Comparison of ENCODE assay signal across 3 cellular contexts in genomic region chr18:1872274-1872673, GRCh38.
A peak's percentile ranks its signal among the peaks of the same experiment; 100 is the strongest.
TF ChIP-seq lines count a peak whose summit lies in the region.

No MANE protein-coding gene starts in this region.

TF ChIP-seq in HepG2, 621 proteins besides CTCF, POLR2A, EP300 and RAD21:
- TF ChIP-seq ZNF124 (CRISPR knock-in tag; IDR thresholded peaks at IDR 0.05) (no peak), KLF15 (CRISPR knock-in tag; IDR thresholded peaks at IDR 0.05; ENCODE audit: borderline replicate concordance) (no peak), MAFF (IDR thresholded peaks at IDR 0.05; ENCODE audit: low read depth, low read length) (peak; percentile 58; the same call in 1 of the 2 replicates), MAFK (conservative IDR thresholded peaks at IDR 0.05 in 1 of 2, IDR thresholded peaks at IDR 0.05 in 1 of 2; ENCODE audit: low read length in 2 of 2) (peak; percentile 38 to 76; a peak in 3 of 4 replicates), ZC3H13 (CRISPR knock-in tag; IDR thresholded peaks at IDR 0.05) (no peak), ZSCAN21 (CRISPR knock-in tag; IDR thresholded peaks at IDR 0.05; ENCODE audit: borderline replicate concordance) (no peak)

TF ChIP-seq in IMR-90, 13 proteins besides CTCF, POLR2A, EP300 and RAD21:
- TF ChIP-seq CHD1 (IDR thresholded peaks at IDR 0.05; ENCODE audit: low read depth, low read length) (no peak), FOS (IDR thresholded peaks at IDR 0.05; ENCODE audit: low read depth, low read length) (no peak), MAFK (IDR thresholded peaks at IDR 0.05; ENCODE audit: low read depth, low read length) (peak; percentile 33; the same call in 1 of the 2 replicates)

TF ChIP-seq in K562, 482 proteins besides CTCF, POLR2A, EP300 and RAD21:
- TF ChIP-seq MAFK (IDR thresholded peaks at IDR 0.05; ENCODE audit: low read length) (0 out of 2 replicates have a peak, but pooled peaks have one; percentile 2), ILK (tag; IDR thresholded peaks at IDR 0.05; ENCODE audit: borderline replicate concordance, low read depth) (no peak), HDGF (IDR thresholded peaks at IDR 0.05) (no peak), RUNX1 (IDR thresholded peaks at IDR 0.05; ENCODE audit: low read depth) (no peak), GABPA (tag; conservative IDR thresholded peaks at IDR 0.05; ENCODE audit: low read depth) (no peak), ZNF316 (IDR thresholded peaks at IDR 0.05) (peak; percentile 77), E2F8 (IDR thresholded peaks at IDR 0.05; ENCODE audit: low read depth, partially characterized antibody) (no peak), C11orf30 (IDR thresholded peaks at IDR 0.05; ENCODE audit: low read depth) (peak; percentile 47; the same call in 1 of the 2 replicates), MAFG (tag; conservative IDR thresholded peaks at IDR 0.05) (peak; percentile 39; the same call in 1 of the 2 replicates)
